In genomic region chr17:37358830-37359681, GRCh38 we compare ENCODE assay signal across 8 cellular contexts. TPM values are rescaled to one million over a fixed set of nuclear protein-coding genes. Genes with fewer than 3 reads are reported as not detected.
DNase-seq lines count a peak whose midpoint lies in the region; ATAC-seq lines count a peak whose summit lies in the region.

No MANE protein-coding gene starts in this region.

- H3K36me3 Mint-ChIP-seq in activated T-helper 17 cell treated with anti-CD3 and anti-CD28 coated beads, Interleukin-2, amount 50 U/mL, for 72 hours (ENCODE audit: low read depth) = peaks cover under 1% of the 10 kb centered on the region
- H3K36me3 Mint-ChIP-seq in natural killer cell treated with Interleukin-12 subunit alpha and Interleukin-12 subunit beta and Interleukin-15 and Interleukin-18, amount 100 ng/mL, for 72 hours = no peaks in the 10 kb centered on the region

- H3K27me3 Mint-ChIP-seq in activated T-helper 17 cell treated with anti-CD3 and anti-CD28 coated beads, Interleukin-2, amount 50 U/mL, for 72 hours = no peaks in the 10 kb centered on the region
- H3K27me3 Mint-ChIP-seq in natural killer cell treated with Interleukin-12 subunit alpha and Interleukin-12 subunit beta and Interleukin-15 and Interleukin-18, amount 100 ng/mL, for 72 hours = no peaks in the 10 kb centered on the region

- H3K4me3 Mint-ChIP-seq in activated T-helper 17 cell treated with anti-CD3 and anti-CD28 coated beads, Interleukin-2, amount 50 U/mL, for 72 hours = peak overlapping the region; percentile 93
- peak overlapping the region; percentile 93 for H3K4me3 Mint-ChIP-seq in natural killer cell treated with Interleukin-12 subunit alpha and Interleukin-12 subunit beta and Interleukin-15 and Interleukin-18, amount 100 ng/mL, for 72 hours

- DNase-seq in EH (ENCODE audit: low read depth) (peak; percentile 96), RKO (ENCODE audit: low spot score) (peak; percentile 97), fibroblast of peridontal ligament (ENCODE audit: extremely low read depth) (peak; percentile 89)
- DNase-seq in natural killer cell treated with Interleukin-12 subunit alpha and Interleukin-12 subunit beta and Interleukin-15 and Interleukin-18, amount 100 ng/mL, for 72 hours (ENCODE audit: low spot score) = peak; percentile 99
- peak; percentile 89 for DNase-seq in stimulated activated naive CD4-positive, alpha-beta T cell treated with Interleukin-2 at 50 U/mL for 16 hours (lab: John Stamatoyannopoulos, UW)

- no peaks in the 10 kb centered on the region for H3K9me3 Mint-ChIP-seq in activated T-helper 17 cell treated with anti-CD3 and anti-CD28 coated beads, Interleukin-2, amount 50 U/mL, for 72 hours
- no peaks in the 10 kb centered on the region for H3K9me3 Mint-ChIP-seq in natural killer cell treated with Interleukin-12 subunit alpha and Interleukin-12 subunit beta and Interleukin-15 and Interleukin-18, amount 100 ng/mL, for 72 hours

- H3K9me3 ChIP-seq in KOPT-K1 (ENCODE audit: insufficient read depth, low read length, poor library complexity, severe bottlenecking) = no peaks in the 10 kb centered on the region

- peaks cover 18% of the 10 kb centered on the region for H3K36me3 ChIP-seq in KOPT-K1 (ENCODE audit: insufficient read depth, low read length)

- peaks cover 10% of the 10 kb centered on the region for H3K4me1 Mint-ChIP-seq in activated T-helper 17 cell treated with anti-CD3 and anti-CD28 coated beads, Interleukin-2, amount 50 U/mL, for 72 hours
- H3K4me1 Mint-ChIP-seq in natural killer cell treated with Interleukin-12 subunit alpha and Interleukin-12 subunit beta and Interleukin-15 and Interleukin-18, amount 100 ng/mL, for 72 hours (ENCODE audit: low read depth in 2 of 2) = peaks cover 14 to 16% of the 10 kb centered on the region in 2 donors

- H3K27ac Mint-ChIP-seq in activated T-helper 17 cell treated with anti-CD3 and anti-CD28 coated beads, Interleukin-2, amount 50 U/mL, for 72 hours = peak overlapping the region; percentile 84
- peak overlapping the region in 1 of 2 donors; percentile 46 for H3K27ac Mint-ChIP-seq in natural killer cell treated with Interleukin-12 subunit alpha and Interleukin-12 subunit beta and Interleukin-15 and Interleukin-18, amount 100 ng/mL, for 72 hours

- peak overlapping the region; percentile 86 for H3K27ac ChIP-seq in KOPT-K1 (ENCODE audit: low read depth, low read length, poor library complexity, severe bottlenecking)

- ATAC-seq in GM21825 (IDR thresholded peaks at IDR 0.05; ENCODE audit: unreplicated experiment) = peak; percentile 93
- peak; percentile 96 for ATAC-seq in activated T-helper 17 cell treated with anti-CD3 and anti-CD28 coated beads, Interleukin-2, amount 50 U/mL, for 72 hours (replicated peaks)
- ATAC-seq in natural killer cell treated with Interleukin-12 subunit alpha and Interleukin-12 subunit beta and Interleukin-15 and Interleukin-18, amount 100 ng/mL, for 72 hours = peak; percentile 98

RNA-seq across cellular contexts. Expression of gene C17orf78, which starts 16.7 kb away (rescaled TPM):
- total RNA-seq in activated T-helper 17 cell treated with anti-CD3 and anti-CD28 coated beads, Interleukin-2, amount 50 U/mL, for 72 hours = not detected
- total RNA-seq in natural killer cell treated with Interleukin-12 subunit alpha and Interleukin-12 subunit beta and Interleukin-15 and Interleukin-18, amount 100 ng/mL, for 72 hours = not detected

RNA-seq across cellular contexts. Expression of gene ACACA, which starts 47.6 kb away (rescaled TPM):
- 10 to 100 TPM; 36.9 to 73.7 TPM for total RNA-seq in activated T-helper 17 cell treated with anti-CD3 and anti-CD28 coated beads, Interleukin-2, amount 50 U/mL, for 72 hours
- 100 to 1,000 TPM in 1 of 2 donors, 10 to 100 TPM in 1; 41.9 to 126 TPM for total RNA-seq in natural killer cell treated with Interleukin-12 subunit alpha and Interleukin-12 subunit beta and Interleukin-15 and Interleukin-18, amount 100 ng/mL, for 72 hours

RNA-seq across cellular contexts. Expression of gene TADA2A, which starts 47.6 kb away (rescaled TPM):
- total RNA-seq in activated T-helper 17 cell treated with anti-CD3 and anti-CD28 coated beads, Interleukin-2, amount 50 U/mL, for 72 hours = 10 to 100 TPM; 29.2 to 36.7 TPM
- 10 to 100 TPM; 30.5 to 55.4 TPM for total RNA-seq in natural killer cell treated with Interleukin-12 subunit alpha and Interleukin-12 subunit beta and Interleukin-15 and Interleukin-18, amount 100 ng/mL, for 72 hours

Comparison
In these comparisons a context has a peak if more than half of its experiments do, and no peak if none do; other contexts are left out.
1. Peak in every context shown above with its lines: DNase-seq, ATAC-seq and H3K27ac ChIP-seq.